ENCODE assay signal across 1 cellular context in the genomic region with DNA sequence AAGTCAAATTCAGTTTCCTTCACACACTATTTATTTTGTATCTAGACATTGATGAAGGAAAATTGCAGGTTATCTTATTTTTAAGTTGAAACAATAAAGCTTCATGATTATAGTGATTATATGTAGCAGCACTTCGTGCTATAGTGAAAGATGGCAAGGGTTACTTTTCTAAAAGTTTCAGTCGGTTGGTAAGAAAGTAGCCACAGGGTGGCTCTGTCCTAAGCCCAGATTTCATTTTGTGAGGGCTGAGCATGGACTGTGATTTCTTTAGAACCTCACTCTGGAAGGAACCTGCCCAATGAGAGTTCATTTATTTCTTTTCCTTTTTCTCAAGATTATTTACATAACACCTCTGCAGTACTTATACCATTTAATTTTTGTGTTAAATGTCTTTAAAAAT.
TF ChIP-seq lines count a peak whose summit lies in the region.

No MANE protein-coding gene starts in this region.

TF ChIP-seq in GM23338, 12 proteins besides CTCF, POLR2A, EP300 and RAD21 (continued from another document):
- TF ChIP-seq ZNF462 (CRISPR knock-in tag; IDR thresholded peaks at IDR 0.05) = no peak
- TF ChIP-seq POLR2AphosphoS5 (IDR thresholded peaks at IDR 0.05; ENCODE audit: low read depth) = no peak
